In the genomic region with DNA sequence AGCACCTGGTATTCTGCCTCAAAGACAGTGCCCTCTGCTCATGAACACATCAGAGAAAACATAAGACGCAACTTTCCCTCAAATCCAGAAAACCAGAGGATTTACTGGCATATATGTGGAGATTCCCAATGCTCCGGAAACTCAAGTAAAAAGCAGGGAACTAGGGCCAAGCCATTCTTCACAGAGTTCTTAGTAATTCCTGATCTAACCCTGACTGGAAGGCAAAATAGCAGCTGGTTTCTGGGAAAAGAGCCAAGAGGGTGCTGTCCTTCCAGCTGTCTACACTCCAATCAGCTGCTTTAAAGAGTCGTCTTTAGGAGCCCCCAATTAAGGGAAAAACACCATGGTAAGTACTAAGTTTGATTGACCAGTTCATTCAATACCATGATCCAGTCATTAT, we compare ENCODE assay signal across 13 cellular contexts. TPM values are rescaled to one million over a fixed set of nuclear protein-coding genes. Genes with fewer than 3 reads are reported as not detected.
DNase-seq lines count a peak whose midpoint lies in the region; ATAC-seq and TF ChIP-seq lines count a peak whose summit lies in the region.
"Had no signal": no experiment of that assay in that cellular context is flagged by ENCODE, and none has a peak within 500 bp of the region (broad histone marks: within the 10 kb centered on the region; RNA-seq: fewer than 3 reads in every experiment).

No MANE protein-coding gene starts in this region.

- H3K27me3 Mint-ChIP-seq in CD8-positive, alpha-beta T cell (ENCODE audit: low read depth) = peaks cover 5% of the 10 kb centered on the region

- peaks cover 10% of the 10 kb centered on the region for H3K4me1 Mint-ChIP-seq in CD8-positive, alpha-beta T cell (ENCODE audit: low read depth)

- no peaks in the 10 kb centered on the region for H3K27me3 ChIP-seq in upper lobe of right lung
- no peaks in the 10 kb centered on the region for H3K27me3 ChIP-seq in CD8-positive, alpha-beta T cell (ENCODE audit: insufficient read depth, low read length)

- DNase-seq in NCI-H2227 (lab: John Stamatoyannopoulos, UW; ENCODE audit: unreplicated experiment) (peak; percentile 10), NCI-H2227 treated with DMSO at 0.1 percent for 48 hours (lab: John Stamatoyannopoulos, UW) (no peak), amniotic epithelial cell (ENCODE audit: low read depth) (peak; percentile 45), iris pigment epithelial cell (ENCODE audit: low read depth) (peak; percentile 70), upper lobe of right lung (no peak), AML-193 (lab: John Stamatoyannopoulos, UW) (no peak)
- no peak for DNase-seq in CD8-positive, alpha-beta T cell
- DNase-seq: ACHN, natural killer cell, T1000 had no signal

- H3K4me1 ChIP-seq in upper lobe of right lung = peaks cover 44% of the 10 kb centered on the region
- H3K4me1 ChIP-seq in CD8-positive, alpha-beta T cell (ENCODE audit: insufficient read depth, low read length) = no peaks in the 10 kb centered on the region

- no peaks in the 10 kb centered on the region for H3K9me3 Mint-ChIP-seq in CD8-positive, alpha-beta T cell
- H3K9me3 Mint-ChIP-seq: activated T-helper 2 cell treated with anti-CD3 and anti-CD28 coated beads, Interferon-gamma antibody, Interleukin-2, Interleukin-4, amounts not matched to agents 10 μg/mL and 5 μg/mL and 100 μg/mL, durations not matched to agents 14 hours and 24 hours and 36 hours; natural killer cell had no signal

- CTCF ChIA-PET in CD8-positive, alpha-beta T cell (lab: Charles Lee) = no interaction called here

- no peaks in the 10 kb centered on the region for H3K9me3 ChIP-seq in upper lobe of right lung
- H3K9me3 ChIP-seq in CD8-positive, alpha-beta T cell (ENCODE audit: low read length) = no peaks in the 10 kb centered on the region

- no peak overlapping the region for H3K4me3 Mint-ChIP-seq in CD8-positive, alpha-beta T cell
- H3K4me3 Mint-ChIP-seq: natural killer cell had no signal

- intact Hi-C loops in upper lobe of right lung (cut with DNase I) = no loop called here
- intact Hi-C loops in CD8-positive, alpha-beta T cell (cut with DNase I, micrococcal nuclease) = no loop called here

- H3K4me3 ChIP-seq in upper lobe of right lung = no peak overlapping the region
- H3K4me3 ChIP-seq in CD8-positive, alpha-beta T cell (ENCODE audit: low read depth, low read length) = no peak overlapping the region

- no peaks in the 10 kb centered on the region for H3K36me3 ChIP-seq in upper lobe of right lung
- H3K36me3 ChIP-seq in CD8-positive, alpha-beta T cell (ENCODE audit: insufficient read depth, low read length) = no peaks in the 10 kb centered on the region

- TF ChIP-seq CTCF in upper lobe of right lung (IDR thresholded peaks at IDR 0.05) = no peak
- no peak for TF ChIP-seq CTCF in CD8-positive, alpha-beta T cell (IDR thresholded peaks at IDR 0.05)

- H3K27ac Mint-ChIP-seq in CD8-positive, alpha-beta T cell = no peak overlapping the region
- H3K27ac Mint-ChIP-seq: activated T-helper 2 cell treated with anti-CD3 and anti-CD28 coated beads, Interferon-gamma antibody, Interleukin-2, Interleukin-4, amounts not matched to agents 10 μg/mL and 5 μg/mL and 100 μg/mL, durations not matched to agents 14 hours and 24 hours and 36 hours; natural killer cell had no signal

- POLR2A ChIA-PET in CD8-positive, alpha-beta T cell (lab: Charles Lee) = no interaction called here

- ATAC-seq in upper lobe of right lung = peak; percentile 34
- no peak for ATAC-seq in HG03342 (IDR thresholded peaks at IDR 0.05; ENCODE audit: unreplicated experiment)
- no peak for ATAC-seq in CD8-positive, alpha-beta T cell
- ATAC-seq: natural killer cell had no signal

- H3K27ac ChIP-seq in upper lobe of right lung = peak overlapping the region; percentile 14
- H3K27ac ChIP-seq in CD8-positive, alpha-beta T cell (ENCODE audit: low read depth, low read length) = no peak overlapping the region

- H3K36me3 Mint-ChIP-seq in CD8-positive, alpha-beta T cell = no peaks in the 10 kb centered on the region
- H3K36me3 Mint-ChIP-seq: natural killer cell had no signal

RNA-seq across cellular contexts. Expression of a gene that starts 49.6 kb away (rescaled TPM):
- total RNA-seq in upper lobe of right lung = 15.7 TPM
- not detected for total RNA-seq in CD8-positive, alpha-beta T cell
- total RNA-seq: NCI-H460 had no signal

Comparison
In these comparisons a context has a peak if more than half of its experiments do, and no peak if none do; other contexts are left out.
1. DNase-seq: peak in NCI-H2227 (single experiment), amniotic epithelial cell (single experiment) and iris pigment epithelial cell (single experiment); none in NCI-H2227 treated with DMSO at 0.1 percent for 48 hours (single experiment), upper lobe of right lung (single experiment), AML-193 (0 of 2) and CD8-positive, alpha-beta T cell (0 of 7).
2. RNA of a gene that starts 49.6 kb away (total RNA-seq): 15.7 TPM in upper lobe of right lung (single experiment); not detected in CD8-positive, alpha-beta T cell; every median in the first group is over 10 times any median in the second.